In genomic region chrX:140355922-140356321, GRCh38 we compare ENCODE assay signal across 10 cellular contexts.
"Had no signal": no experiment of that assay in that cellular context is flagged by ENCODE, and none has a peak within 500 bp of the region (broad histone marks: within the 10 kb centered on the region; RNA-seq: fewer than 3 reads in every experiment).

No MANE protein-coding gene starts in this region.

- H3K36me3 ChIP-seq: HAP-1 had no signal

- H3K4me3 ChIP-seq: GM23248, HAP-1 had no signal

- ATAC-seq: HCT116, HepG2 had no signal

- H3K9me3 ChIP-seq: HAP-1 had no signal

- H3K27ac ChIP-seq: GM23248, HL-60, KMS-11 had no signal

- DNase-seq: GM23248, GOT3, H7, HFFc6, KBM-7 had no signal
